In the genomic region with DNA sequence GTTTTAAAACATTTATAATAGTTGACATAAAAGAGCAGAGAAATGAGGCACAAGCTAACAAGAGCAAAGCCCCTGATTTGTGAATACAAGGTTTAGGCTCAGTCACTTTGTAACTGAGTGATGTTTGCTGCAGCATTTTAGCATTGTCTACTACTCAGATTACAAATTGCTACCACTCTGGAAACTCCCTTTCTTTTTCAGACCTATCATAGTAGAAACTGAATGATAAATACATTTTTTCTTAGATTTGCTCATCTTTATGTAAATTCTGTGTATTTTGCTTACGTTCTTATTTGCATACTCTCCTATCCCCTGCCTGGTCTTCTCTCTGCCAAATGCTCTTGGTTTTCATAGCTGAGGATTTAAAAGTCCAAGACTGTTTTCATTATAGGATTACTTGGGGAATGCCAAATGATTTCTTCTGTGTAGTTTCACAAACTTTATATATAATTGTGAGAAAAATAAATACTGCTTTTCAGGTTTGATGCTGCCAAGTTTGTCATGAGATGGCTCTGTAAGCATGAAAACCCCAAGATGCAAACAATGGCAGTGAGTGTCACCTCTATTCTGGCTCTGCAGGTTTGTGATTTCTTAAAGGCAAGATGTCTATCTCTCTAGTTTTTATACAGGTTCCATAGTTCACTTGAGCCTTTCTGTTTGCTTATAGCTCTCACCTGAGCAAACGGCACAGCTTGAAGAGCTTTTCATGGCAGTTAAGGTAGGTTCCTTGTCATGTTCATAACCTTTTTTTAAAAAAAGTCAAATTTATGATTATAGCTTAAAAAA, we compare ENCODE assay signal across 10 cellular contexts. TPM values are rescaled to one million over a fixed set of nuclear protein-coding genes. Genes with fewer than 3 reads are reported as not detected.
DNase-seq lines count a peak whose midpoint lies in the region; ATAC-seq and TF ChIP-seq lines count a peak whose summit lies in the region.
"Had no signal": no experiment of that assay in that cellular context is flagged by ENCODE, and none has a peak within 500 bp of the region (broad histone marks: within the 10 kb centered on the region; RNA-seq: fewer than 3 reads in every experiment).

No MANE protein-coding gene starts in this region.

- H3K4me3 Mint-ChIP-seq in activated CD4-positive, alpha-beta memory T cell treated with anti-CD3 and anti-CD28 coated beads for 36 hours, result no peak overlapping the region
- H3K4me3 Mint-ChIP-seq: activated CD8-positive, alpha-beta memory T cell treated with anti-CD3 and anti-CD28 coated beads, Interleukin-2, amount 10 ng/mL, durations not matched to agents 7 days and 5 days had no signal

- TF ChIP-seq CTCF in dorsolateral prefrontal cortex (IDR thresholded peaks at IDR 0.05 in 54 of 56, conservative IDR thresholded peaks at IDR 0.05 in 2 of 56; ENCODE audit: low read depth in 1 of 56, partially characterized antibody in 56 of 56), result no peak

- POLR2A ChIA-PET in activated CD4-positive, alpha-beta memory T cell treated with anti-CD3 and anti-CD28 coated beads for 36 hours (lab: Charles Lee), result interaction anchor here (0.6 to 1.2 kb wide), 2 partner anchors 14 to 100 kb away, joined by 4 read pairs; no protein-coding TSS in a partner anchor

- H3K4me3 ChIP-seq in dorsolateral prefrontal cortex, result no peak overlapping the region

- CTCF ChIA-PET in activated CD4-positive, alpha-beta memory T cell treated with anti-CD3 and anti-CD28 coated beads for 36 hours (lab: Charles Lee), result interaction anchor here (2.0 kb wide), 1 partner anchor 25 kb away, joined by 4 read pairs; a partner anchor contains a TSS

- no peaks in the 10 kb centered on the region for H3K9me3 Mint-ChIP-seq in activated CD4-positive, alpha-beta memory T cell treated with anti-CD3 and anti-CD28 coated beads for 36 hours

- intact Hi-C loops in dorsolateral prefrontal cortex (cut with DNase I), result no loop called here
- intact Hi-C loops in activated CD4-positive, alpha-beta memory T cell treated with anti-CD3 and anti-CD28 coated beads for 36 hours (cut with micrococcal nuclease), result no loop called here
- intact Hi-C loops in posterior cingulate gyrus (cut with DNase I), result no loop called here

- DNase-seq in germinal center (ENCODE audit: low spot score), result peak; percentile 28
- no peak for DNase-seq in NCI-H2227 treated with DMSO at 0.1 percent for 48 hours (lab: John Stamatoyannopoulos, UW)
- no peak for DNase-seq in dorsolateral prefrontal cortex
- DNase-seq in activated CD4-positive, alpha-beta memory T cell treated with anti-CD3 and anti-CD28 coated beads for 36 hours, result no peak
- DNase-seq in posterior cingulate gyrus, result no peak
- DNase-seq: activated CD8-positive, alpha-beta memory T cell treated with anti-CD3 and anti-CD28 coated beads, Interleukin-2, amount 10 ng/mL, durations not matched to agents 7 days and 5 days; cerebellar nuclear complex had no signal

- H3K27me3 Mint-ChIP-seq in activated CD4-positive, alpha-beta memory T cell treated with anti-CD3 and anti-CD28 coated beads for 36 hours, result peaks cover 6% of the 10 kb centered on the region

- H3K4me1 Mint-ChIP-seq in activated CD4-positive, alpha-beta memory T cell treated with anti-CD3 and anti-CD28 coated beads for 36 hours (ENCODE audit: low read depth), result peaks cover 5% of the 10 kb centered on the region

- ATAC-seq in GM18868 (IDR thresholded peaks at IDR 0.05; ENCODE audit: unreplicated experiment) (peak; percentile 95), GM21447 (IDR thresholded peaks at IDR 0.05; ENCODE audit: unreplicated experiment) (peak; percentile 91), HG03196 (IDR thresholded peaks at IDR 0.05; ENCODE audit: unreplicated experiment) (peak; percentile 82)
- ATAC-seq: activated CD8-positive, alpha-beta memory T cell treated with anti-CD3 and anti-CD28 coated beads, Interleukin-2, amount 10 ng/mL, durations not matched to agents 7 days and 5 days had no signal

- H3K27ac ChIP-seq in dorsolateral prefrontal cortex, result no peak overlapping the region

- no peak overlapping the region for H3K27ac Mint-ChIP-seq in activated CD4-positive, alpha-beta memory T cell treated with anti-CD3 and anti-CD28 coated beads for 36 hours
- H3K27ac Mint-ChIP-seq: activated CD8-positive, alpha-beta memory T cell treated with anti-CD3 and anti-CD28 coated beads, Interleukin-2, amount 10 ng/mL, durations not matched to agents 7 days and 5 days had no signal

- H3K27me3 ChIP-seq in dorsolateral prefrontal cortex, result peaks cover 0 to 5% (median 0%) of the 10 kb centered on the region in 45 donors

- H3K36me3 Mint-ChIP-seq in activated CD4-positive, alpha-beta memory T cell treated with anti-CD3 and anti-CD28 coated beads for 36 hours, result no peaks in the 10 kb centered on the region
- H3K36me3 Mint-ChIP-seq: activated CD8-positive, alpha-beta memory T cell treated with anti-CD3 and anti-CD28 coated beads, Interleukin-2, amount 10 ng/mL, durations not matched to agents 7 days and 5 days had no signal

RNA-seq across cellular contexts. Expression of a gene that starts 24.7 kb away (rescaled TPM):
- total RNA-seq in dorsolateral prefrontal cortex, result under 1 TPM in 4 of 120 experiments, not detected in 116; 0.11 to 0.26 (median 0.13) TPM
- under 1 TPM; 0.24 to 0.27 TPM for total RNA-seq in activated CD4-positive, alpha-beta memory T cell treated with anti-CD3 and anti-CD28 coated beads for 36 hours

RNA-seq across cellular contexts. Expression of a gene that starts 54.3 kb away (rescaled TPM):
- 100 to 1,000 TPM in 19 of 120 experiments, 10 to 100 TPM in 101; 44.6 to 161 (median 78.7) TPM for total RNA-seq in dorsolateral prefrontal cortex
- total RNA-seq in activated CD4-positive, alpha-beta memory T cell treated with anti-CD3 and anti-CD28 coated beads for 36 hours, result 10 to 100 TPM; 47.7 to 50.8 TPM

RNA-seq across cellular contexts. Expression of a gene that starts 59.8 kb away (rescaled TPM):
- total RNA-seq in dorsolateral prefrontal cortex, result 100 to 1,000 TPM in 20 of 120 experiments, 10 to 100 TPM in 100; 53.5 to 119 (median 87.1) TPM
- total RNA-seq in activated CD4-positive, alpha-beta memory T cell treated with anti-CD3 and anti-CD28 coated beads for 36 hours, result 10 to 100 TPM; 78.1 to 81.1 TPM
